In genomic region chr6:157614026-157614484, GRCh38 we compare ENCODE assay signal across 10 cellular contexts.
DNase-seq lines count a peak whose midpoint lies in the region; ATAC-seq and TF ChIP-seq lines count a peak whose summit lies in the region.
"Had no signal": no experiment of that assay in that cellular context is flagged by ENCODE, and none has a peak within 500 bp of the region (broad histone marks: within the 10 kb centered on the region; RNA-seq: fewer than 3 reads in every experiment).

No MANE protein-coding gene starts in this region.

- H2AFZ ChIP-seq in PC-3 (ENCODE audit: low read length) = no peak overlapping the region; the same call in 1 of the 2 replicates
- H2AFZ ChIP-seq in Karpas-422 (ENCODE audit: low read length) = no peak overlapping the region

- DNase-seq in EL = peak; percentile 21
- peak; percentile 68 for DNase-seq in PC-3
- DNase-seq in left lung = no peak
- DNase-seq in nephron progenitor cell = no peak
- no peak for DNase-seq in head of caudate nucleus
- DNase-seq in Karpas-422 = no peak
- DNase-seq: NCI-H2171 treated with DMSO at 0.1 percent for 48 hours had no signal

- H3K27ac ChIP-seq in PC-3 (ENCODE audit: low read length) = peak overlapping the region; percentile 99
- H3K27ac ChIP-seq in left lung = no peak overlapping the region
- no peak overlapping the region for H3K27ac ChIP-seq in Karpas-422 (ENCODE audit: low read length)
- H3K27ac ChIP-seq: suprapubic skin had no signal

- peak; percentile 47 for TF ChIP-seq CTCF in PC-3 (conservative IDR thresholded peaks at IDR 0.05; ENCODE audit: low read depth, low read length)
- no peak for TF ChIP-seq CTCF in left lung (IDR thresholded peaks at IDR 0.05)
- no peak for TF ChIP-seq CTCF in nephron progenitor cell (IDR thresholded peaks at IDR 0.05)

- no peaks in the 10 kb centered on the region for H4K20me1 ChIP-seq in PC-3 (ENCODE audit: low read length)
- no peaks in the 10 kb centered on the region for H4K20me1 ChIP-seq in Karpas-422 (ENCODE audit: insufficient read depth, low read depth, low read length)

- H3K4me1 ChIP-seq in PC-3 (ENCODE audit: insufficient read depth, low read length) = peaks cover 38% of the 10 kb centered on the region
- H3K4me1 ChIP-seq in left lung = no peaks in the 10 kb centered on the region
- H3K4me1 ChIP-seq in Karpas-422 (ENCODE audit: low read length) = peaks cover 4% of the 10 kb centered on the region; the same call in 1 of the 2 replicates
- H3K4me1 ChIP-seq: suprapubic skin had no signal

- H3K79me2 ChIP-seq in PC-3 (ENCODE audit: low read length) = no peaks in the 10 kb centered on the region
- H3K79me2 ChIP-seq in Karpas-422 (ENCODE audit: low read length) = no peaks in the 10 kb centered on the region

- H3K9me3 Mint-ChIP-seq in nephron progenitor cell = no peaks in the 10 kb centered on the region

- no peaks in the 10 kb centered on the region for H3K36me3 Mint-ChIP-seq in nephron progenitor cell (ENCODE audit: low read depth)

- ATAC-seq in HG02610 (IDR thresholded peaks at IDR 0.05; ENCODE audit: unreplicated experiment) = peak; percentile 59
- peak; percentile 67 for ATAC-seq in PC-3
- ATAC-seq in left lung = peak; percentile 18
- no peak for ATAC-seq in SK-N-SH treated with all-trans-retinoic acid at 6 μM for 48 hours

- peak overlapping the region; percentile 82 for H3K4me2 ChIP-seq in PC-3 (ENCODE audit: low read length)
- H3K4me2 ChIP-seq in Karpas-422 (ENCODE audit: low read depth, low read length, poor library complexity, severe bottlenecking) = no peak overlapping the region

- H3K27me3 ChIP-seq in PC-3 (ENCODE audit: low read length) (no peaks in the 10 kb centered on the region), left lung (no peaks in the 10 kb centered on the region), Karpas-422 (ENCODE audit: low read length) (no peaks in the 10 kb centered on the region)
- H3K27me3 ChIP-seq: suprapubic skin had no signal

- no peak overlapping the region for H3K27ac Mint-ChIP-seq in nephron progenitor cell

- H3K9ac ChIP-seq in PC-3 (ENCODE audit: low read length) (peak overlapping the region; percentile 86), Karpas-422 (ENCODE audit: low read length) (no peak overlapping the region)

- peak overlapping the region; percentile 67; the same call in 1 of the 2 replicates for H3K4me3 ChIP-seq in PC-3 (ENCODE audit: low read length)
- no peak overlapping the region for H3K4me3 ChIP-seq in left lung
- no peak overlapping the region for H3K4me3 ChIP-seq in Karpas-422 (ENCODE audit: low read length)
- H3K4me3 ChIP-seq: suprapubic skin had no signal

- POLR2A ChIA-PET in PC-3 (lab: Charles Lee; ENCODE audit: unreplicated experiment) = no interaction called here

- H3K4me1 Mint-ChIP-seq in nephron progenitor cell = peaks cover 22% of the 10 kb centered on the region

- no peak overlapping the region for H3K4me3 Mint-ChIP-seq in nephron progenitor cell

- intact Hi-C loops in PC-3 (cut with micrococcal nuclease) = loop anchor here (1.0 to 10.0 kb wide), 3 partner anchors 79 to 297 kb away; no protein-coding TSS in a partner anchor
- intact Hi-C loops in left lung (cut with DNase I) = no loop called here
- intact Hi-C loops in head of caudate nucleus (cut with DNase I) = no loop called here

- H3K9me2 ChIP-seq in PC-3 (replicated peaks; ENCODE audit: low read length) = no peaks in the 10 kb centered on the region
- H3K9me2 ChIP-seq in Karpas-422 (replicated peaks; ENCODE audit: insufficient read depth, low read length) = no peaks in the 10 kb centered on the region

- H3K36me3 ChIP-seq in PC-3 (ENCODE audit: low read depth, low read length) (no peaks in the 10 kb centered on the region), left lung (no peaks in the 10 kb centered on the region), Karpas-422 (ENCODE audit: insufficient read depth, low read length) (no peaks in the 10 kb centered on the region)
- H3K36me3 ChIP-seq: suprapubic skin had no signal

- H3K9me3 ChIP-seq in PC-3 (ENCODE audit: low read length) (no peaks in the 10 kb centered on the region), left lung (no peaks in the 10 kb centered on the region), Karpas-422 (ENCODE audit: low read length) (no peaks in the 10 kb centered on the region)
- H3K9me3 ChIP-seq: suprapubic skin had no signal

- BruUV-seq in PC-3 (replicated peaks; lab: Mats Ljungman, UMichigan) = no TSS peak

- no peaks in the 10 kb centered on the region for H3F3A ChIP-seq in PC-3 (ENCODE audit: low read length, unreplicated experiment)

- CTCF ChIA-PET in PC-3 (lab: Charles Lee) = interaction anchor here (0.6 to 2.3 kb wide), 3 partner anchors 55 to 299 kb away, joined by 5 to 24 read pairs (median 5); no protein-coding TSS in a partner anchor

- H3K27me3 Mint-ChIP-seq in nephron progenitor cell (ENCODE audit: low read depth, poor library complexity) = peaks cover 11% of the 10 kb centered on the region

TF ChIP-seq in SK-N-SH treated with all-trans-retinoic acid at 6 μM for 48 hours, 23 proteins besides CTCF, POLR2A, EP300 and RAD21:
- no peak for TF ChIP-seq ZC3H10 (CRISPR knock-in tag; IDR thresholded peaks at IDR 0.05)
- TF ChIP-seq PPARA (CRISPR knock-in tag; IDR thresholded peaks at IDR 0.05; ENCODE audit: borderline replicate concordance) = no peak
- TF ChIP-seq POU6F1 (CRISPR knock-in tag; IDR thresholded peaks at IDR 0.05; ENCODE audit: borderline replicate concordance, low read depth) = no peak
- TF ChIP-seq ZFP30 (CRISPR knock-in tag; IDR thresholded peaks at IDR 0.05) = no peak

Comparison
In these comparisons a context has a peak if more than half of its experiments do, and no peak if none do; other contexts are left out.
1. DNase-seq: peak in EL (single experiment) and PC-3 (single experiment); none in left lung (0 of 2), nephron progenitor cell (single experiment), head of caudate nucleus (0 of 42) and Karpas-422 (single experiment).